In the genomic region with DNA sequence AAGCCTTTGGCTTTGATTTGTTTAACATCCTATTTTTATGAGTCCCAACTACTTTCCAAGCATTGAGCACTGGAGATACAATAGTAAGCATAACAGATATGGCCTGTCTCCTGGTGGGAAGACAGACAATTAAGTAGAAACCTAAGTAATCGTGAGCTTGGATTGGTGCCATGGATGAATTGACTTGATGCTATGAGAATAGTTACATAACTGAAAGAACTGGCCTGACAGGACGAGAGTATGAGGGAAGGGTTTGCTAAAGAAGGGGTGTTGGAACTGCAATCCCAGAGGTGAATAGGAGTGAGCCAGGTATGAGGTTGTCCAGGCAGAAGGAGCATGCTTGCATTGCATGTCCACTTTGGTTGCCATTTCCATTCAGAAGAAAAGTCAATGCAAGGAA, we compare ENCODE assay signal across 1 cellular context.
TF ChIP-seq lines count a peak whose summit lies in the region.

No MANE protein-coding gene starts in this region.

TF ChIP-seq in GM23338, 12 proteins besides CTCF, POLR2A, EP300 and RAD21 (continued from another document):
- TF ChIP-seq, protein P1, sequence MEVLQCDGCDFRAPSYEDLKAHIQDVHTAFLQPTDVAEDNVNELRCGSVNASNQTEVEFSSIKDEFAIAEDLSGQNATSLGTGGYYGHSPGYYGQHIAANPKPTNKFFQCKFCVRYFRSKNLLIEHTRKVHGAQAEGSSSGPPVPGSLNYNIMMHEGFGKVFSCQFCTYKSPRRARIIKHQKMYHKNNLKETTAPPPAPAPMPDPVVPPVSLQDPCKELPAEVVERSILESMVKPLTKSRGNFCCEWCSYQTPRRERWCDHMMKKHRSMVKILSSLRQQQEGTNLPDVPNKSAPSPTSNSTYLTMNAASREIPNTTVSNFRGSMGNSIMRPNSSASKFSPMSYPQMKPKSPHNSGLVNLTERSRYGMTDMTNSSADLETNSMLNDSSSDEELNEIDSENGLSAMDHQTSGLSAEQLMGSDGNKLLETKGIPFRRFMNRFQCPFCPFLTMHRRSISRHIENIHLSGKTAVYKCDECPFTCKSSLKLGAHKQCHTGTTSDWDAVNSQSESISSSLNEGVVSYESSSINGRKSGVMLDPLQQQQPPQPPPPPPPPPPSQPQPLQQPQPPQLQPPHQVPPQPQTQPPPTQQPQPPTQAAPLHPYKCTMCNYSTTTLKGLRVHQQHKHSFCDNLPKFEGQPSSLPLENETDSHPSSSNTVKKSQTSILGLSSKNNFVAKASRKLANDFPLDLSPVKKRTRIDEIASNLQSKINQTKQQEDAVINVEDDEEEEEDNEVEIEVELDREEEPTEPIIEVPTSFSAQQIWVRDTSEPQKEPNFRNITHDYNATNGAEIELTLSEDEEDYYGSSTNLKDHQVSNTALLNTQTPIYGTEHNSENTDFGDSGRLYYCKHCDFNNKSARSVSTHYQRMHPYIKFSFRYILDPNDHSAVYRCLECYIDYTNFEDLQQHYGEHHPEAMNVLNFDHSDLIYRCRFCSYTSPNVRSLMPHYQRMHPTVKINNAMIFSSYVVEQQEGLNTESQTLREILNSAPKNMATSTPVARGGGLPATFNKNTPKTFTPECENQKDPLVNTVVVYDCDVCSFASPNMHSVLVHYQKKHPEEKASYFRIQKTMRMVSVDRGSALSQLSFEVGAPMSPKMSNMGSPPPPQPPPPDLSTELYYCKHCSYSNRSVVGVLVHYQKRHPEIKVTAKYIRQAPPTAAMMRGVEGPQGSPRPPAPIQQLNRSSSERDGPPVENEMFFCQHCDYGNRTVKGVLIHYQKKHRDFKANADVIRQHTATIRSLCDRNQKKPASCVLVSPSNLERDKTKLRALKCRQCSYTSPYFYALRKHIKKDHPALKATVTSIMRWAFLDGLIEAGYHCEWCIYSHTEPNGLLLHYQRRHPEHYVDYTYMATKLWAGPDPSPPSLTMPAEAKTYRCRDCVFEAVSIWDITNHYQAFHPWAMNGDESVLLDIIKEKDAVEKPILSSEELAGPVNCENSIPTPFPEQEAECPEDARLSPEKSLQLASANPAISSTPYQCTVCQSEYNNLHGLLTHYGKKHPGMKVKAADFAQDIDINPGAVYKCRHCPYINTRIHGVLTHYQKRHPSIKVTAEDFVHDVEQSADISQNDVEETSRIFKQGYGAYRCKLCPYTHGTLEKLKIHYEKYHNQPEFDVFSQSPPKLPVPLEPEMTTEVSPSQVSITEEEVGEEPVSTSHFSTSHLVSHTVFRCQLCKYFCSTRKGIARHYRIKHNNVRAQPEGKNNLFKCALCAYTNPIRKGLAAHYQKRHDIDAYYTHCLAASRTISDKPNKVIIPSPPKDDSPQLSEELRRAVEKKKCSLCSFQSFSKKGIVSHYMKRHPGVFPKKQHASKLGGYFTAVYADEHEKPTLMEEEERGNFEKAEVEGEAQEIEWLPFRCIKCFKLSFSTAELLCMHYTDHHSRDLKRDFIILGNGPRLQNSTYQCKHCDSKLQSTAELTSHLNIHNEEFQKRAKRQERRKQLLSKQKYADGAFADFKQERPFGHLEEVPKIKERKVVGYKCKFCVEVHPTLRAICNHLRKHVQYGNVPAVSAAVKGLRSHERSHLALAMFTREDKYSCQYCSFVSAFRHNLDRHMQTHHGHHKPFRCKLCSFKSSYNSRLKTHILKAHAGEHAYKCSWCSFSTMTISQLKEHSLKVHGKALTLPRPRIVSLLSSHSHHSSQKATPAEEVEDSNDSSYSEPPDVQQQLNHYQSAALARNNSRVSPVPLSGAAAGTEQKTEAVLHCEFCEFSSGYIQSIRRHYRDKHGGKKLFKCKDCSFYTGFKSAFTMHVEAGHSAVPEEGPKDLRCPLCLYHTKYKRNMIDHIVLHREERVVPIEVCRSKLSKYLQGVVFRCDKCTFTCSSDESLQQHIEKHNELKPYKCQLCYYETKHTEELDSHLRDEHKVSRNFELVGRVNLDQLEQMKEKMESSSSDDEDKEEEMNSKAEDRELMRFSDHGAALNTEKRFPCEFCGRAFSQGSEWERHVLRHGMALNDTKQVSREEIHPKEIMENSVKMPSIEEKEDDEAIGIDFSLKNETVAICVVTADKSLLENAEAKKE (CRISPR knock-in tag; IDR thresholded peaks at IDR 0.05): no peak
- TF ChIP-seq ETS1 (IDR thresholded peaks at IDR 0.05) (no peak), EZH2phosphoT487 (IDR thresholded peaks at IDR 0.05; ENCODE audit: unreplicated experiment) (no peak)
